In the genomic region with DNA sequence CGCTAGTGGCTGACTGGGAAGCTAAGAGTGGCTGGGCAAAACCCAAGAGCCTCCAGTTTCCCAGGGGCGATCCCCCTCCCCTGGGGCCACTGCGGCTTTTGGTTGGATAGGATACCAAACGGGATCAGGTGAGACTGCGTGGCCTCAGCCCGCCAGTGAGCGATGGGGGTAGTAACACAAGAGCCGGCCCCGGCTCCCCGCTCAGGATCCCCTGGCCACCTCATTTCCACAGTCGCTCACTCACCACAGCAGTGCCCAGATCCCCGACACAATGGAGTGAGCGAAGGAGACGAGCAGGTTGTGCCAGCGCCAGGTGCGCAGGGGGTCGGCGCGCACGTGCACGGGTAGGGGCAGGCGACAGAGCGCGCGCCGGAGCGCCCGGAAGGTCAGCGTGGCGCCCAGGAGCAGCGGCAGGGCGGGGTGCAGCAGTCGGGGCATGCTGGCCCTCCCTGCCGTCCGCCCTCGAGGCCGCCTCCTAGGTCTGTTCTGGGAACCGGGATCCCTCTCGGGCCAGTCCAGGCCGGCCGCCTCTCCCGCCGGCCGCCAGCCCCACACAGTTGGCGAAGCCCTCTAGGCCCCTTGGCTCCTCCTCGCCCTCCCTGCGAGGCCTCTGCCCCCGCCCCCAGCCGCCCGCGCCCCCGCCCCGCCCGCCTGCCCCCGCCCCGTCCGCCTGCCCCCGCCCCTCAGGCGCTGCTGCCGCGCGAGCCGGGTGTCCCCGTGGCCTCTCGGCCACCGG, we compare ENCODE assay signal across 8 cellular contexts. TPM values are rescaled to one million over a fixed set of nuclear protein-coding genes. Genes with fewer than 3 reads are reported as not detected.
DNase-seq lines count a peak whose midpoint lies in the region; ATAC-seq and TF ChIP-seq lines count a peak whose summit lies in the region.

A gene with protein sequence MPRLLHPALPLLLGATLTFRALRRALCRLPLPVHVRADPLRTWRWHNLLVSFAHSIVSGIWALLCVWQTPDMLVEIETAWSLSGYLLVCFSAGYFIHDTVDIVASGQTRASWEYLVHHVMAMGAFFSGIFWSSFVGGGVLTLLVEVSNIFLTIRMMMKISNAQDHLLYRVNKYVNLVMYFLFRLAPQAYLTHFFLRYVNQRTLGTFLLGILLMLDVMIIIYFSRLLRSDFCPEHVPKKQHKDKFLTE (minus strand): TSS at position 574 of the 736 bp plus-strand sequence. CDS start 136 bp downstream, at position 438.

- peak within 1 kb of the TSS; percentile 89 for H3K4me3 Mint-ChIP-seq in Calu3 (ENCODE audit: low read depth, unreplicated experiment)
- peak within 1 kb of the TSS; percentile 95 to 96 for H3K4me3 Mint-ChIP-seq in H9
- H3K4me3 Mint-ChIP-seq in activated B cell treated with CpG ODN at 0.5 μM for 24 hours = peak within 1 kb of the TSS; percentile 95
- peak within 1 kb of the TSS; percentile 99 for H3K4me3 Mint-ChIP-seq in stimulated activated effector memory CD8-positive, alpha-beta T cell treated with anti-CD3 and anti-CD28 coated beads, Interleukin-12 subunit alpha, Interleukin-12 subunit beta, amount 100 ng/mL, for 72 hours

- peak; percentile 16 for ATAC-seq in activated B cell treated with CpG ODN at 0.5 μM for 24 hours (ENCODE audit: low read depth)
- ATAC-seq in right lobe of liver = peak; percentile 21 to 57 (median 46)
- peak; percentile 52 for ATAC-seq in stimulated activated effector memory CD8-positive, alpha-beta T cell treated with anti-CD3 and anti-CD28 coated beads, Interleukin-12 subunit alpha, Interleukin-12 subunit beta, amount 100 ng/mL, for 72 hours
- ATAC-seq in GM18873 (IDR thresholded peaks at IDR 0.05; ENCODE audit: low FRiP score, unreplicated experiment) = no peak

- peaks cover 7% of the 10 kb centered on the region; the same call in 1 of the 2 replicates for H3K79me2 ChIP-seq in H9 (ENCODE audit: insufficient read depth, low read length)

- no peak within 1 kb of the TSS; the same call in 1 of the 2 replicates for H3K4ac ChIP-seq in H9 (ENCODE audit: low read depth, low read length)

- H3K4me2 ChIP-seq in H9 (ENCODE audit: insufficient read depth, insufficient read length, low read length) = peak within 1 kb of the TSS; percentile 79

- H3K4me1 Mint-ChIP-seq in Calu3 (ENCODE audit: low read depth, unreplicated experiment) (peaks cover 37% of the 10 kb centered on the region), H9 (peaks cover 34 to 48% of the 10 kb centered on the region in 2 experiments), activated B cell treated with CpG ODN at 0.5 μM for 24 hours (peaks cover 77% of the 10 kb centered on the region)
- peaks cover 68% of the 10 kb centered on the region for H3K4me1 Mint-ChIP-seq in stimulated activated effector memory CD8-positive, alpha-beta T cell treated with anti-CD3 and anti-CD28 coated beads, Interleukin-12 subunit alpha, Interleukin-12 subunit beta, amount 100 ng/mL, for 72 hours

- no peaks in the 10 kb centered on the region for H4K20me1 ChIP-seq in H9 (ENCODE audit: control insufficient read depth, insufficient read depth, insufficient read length)

- CTCF ChIA-PET in Calu3 (lab: Charles Lee) = interaction anchor here (0.6 to 4.8 kb wide), 9 partner anchors 23 to 392 kb away, joined by 3 to 228 read pairs (median 14); partner anchors contain the start of gene PHF12
- CTCF ChIA-PET in activated B cell treated with CpG ODN at 0.5 μM for 24 hours (lab: Charles Lee) = interaction anchor here (0.9 to 6.1 kb wide), 21 partner anchors 15 to 228 kb away, joined by 3 to 545 read pairs (median 11); partner anchors contain the start of genes DHRS13, FAM222B, FLOT2 and PHF12

- H3K14ac ChIP-seq in H9 (ENCODE audit: insufficient read depth, low read length) = peak within 1 kb of the TSS; percentile 95

- H3K23ac ChIP-seq in H9 (ENCODE audit: insufficient read length, low read depth, low read length) = no peak within 1 kb of the TSS

- peak within 1 kb of the TSS; percentile 92 for H3K9ac ChIP-seq in H9 (ENCODE audit: extremely low read depth, insufficient read length, low read length)

- intact Hi-C loops in Calu3 (cut with micrococcal nuclease; ENCODE audit: unreplicated experiment) = loop anchor here (10.0 kb wide), 3 partner anchors 79 to 389 kb away; no protein-coding TSS in a partner anchor
- intact Hi-C loops in activated B cell treated with CpG ODN at 0.5 μM for 24 hours (cut with micrococcal nuclease) = loop anchor here (1.0 to 5.0 kb wide), 3 partner anchors 15 to 841 kb away; partner anchors contain the start of genes ABHD15, PROCA1 and TP53I13
- intact Hi-C loops in right lobe of liver (cut with DNase I) = no loop called here

- no peaks in the 10 kb centered on the region for H3K27me3 Mint-ChIP-seq in Calu3 (ENCODE audit: unreplicated experiment)
- no peaks in the 10 kb centered on the region; the same call in 1 of the 2 replicates for H3K27me3 Mint-ChIP-seq in H9 (ENCODE audit: low read depth)
- no peaks in the 10 kb centered on the region for H3K27me3 Mint-ChIP-seq in activated B cell treated with CpG ODN at 0.5 μM for 24 hours

- H3K36me3 ChIP-seq in right lobe of liver = peaks cover 6 to 36% (median 23%) of the 10 kb centered on the region in 4 donors

- no peak within 1 kb of the TSS for H2BK15ac ChIP-seq in H9 (ENCODE audit: low read depth, low read length)

- H4K5ac ChIP-seq in H9 (ENCODE audit: insufficient read length, low read depth, low read length) = peak within 1 kb of the TSS; percentile 85

- no peaks in the 10 kb centered on the region for H3K27me3 ChIP-seq in H9 (ENCODE audit: insufficient read depth, low read length)
- no peaks in the 10 kb centered on the region for H3K27me3 ChIP-seq in right lobe of liver

- H2AK5ac ChIP-seq in H9 (ENCODE audit: insufficient read length, low read length) = no peak within 1 kb of the TSS

- WGBS in H9 (ENCODE audit: extremely low coverage, insufficient read length, low lambda C conversion rate) = no CpG with 5 or more reads among the region's 66 CpGs
- 1% methylated on average over 16 of the region's 66 CpGs for WGBS in right lobe of liver (ENCODE audit: insufficient coverage, low coverage, low lambda C conversion rate, missing lambda C conversion rate)

- H3K36me3 Mint-ChIP-seq in Calu3 (ENCODE audit: insufficient read depth, unreplicated experiment) (peaks cover 84% of the 10 kb centered on the region), H9 (ENCODE audit: insufficient read depth in 1 of 3, low read depth in 3 of 3) (peaks cover 34 to 45% (median 38%) of the 10 kb centered on the region in 3 experiments; a peak in 6 of 7 replicates), activated B cell treated with CpG ODN at 0.5 μM for 24 hours (ENCODE audit: low read depth) (peaks cover 50% of the 10 kb centered on the region)
- peaks cover 83% of the 10 kb centered on the region for H3K36me3 Mint-ChIP-seq in stimulated activated effector memory CD8-positive, alpha-beta T cell treated with anti-CD3 and anti-CD28 coated beads, Interleukin-12 subunit alpha, Interleukin-12 subunit beta, amount 100 ng/mL, for 72 hours

- peak within 1 kb of the TSS; percentile 94 for H3K18ac ChIP-seq in H9 (ENCODE audit: insufficient read length, low read depth, low read length)

- H3K27ac Mint-ChIP-seq in Calu3 (ENCODE audit: unreplicated experiment) = peak within 1 kb of the TSS; percentile 99
- H3K27ac Mint-ChIP-seq in H9 = peak within 1 kb of the TSS; percentile 99 to 100 (median 99)
- peak within 1 kb of the TSS; percentile 99 for H3K27ac Mint-ChIP-seq in activated B cell treated with CpG ODN at 0.5 μM for 24 hours
- peak within 1 kb of the TSS; percentile 100 for H3K27ac Mint-ChIP-seq in stimulated activated effector memory CD8-positive, alpha-beta T cell treated with anti-CD3 and anti-CD28 coated beads, Interleukin-12 subunit alpha, Interleukin-12 subunit beta, amount 100 ng/mL, for 72 hours

- peaks cover 3% of the 10 kb centered on the region for H3K79me1 ChIP-seq in H9 (ENCODE audit: insufficient read depth, low read depth, low read length, poor library complexity, severe bottlenecking)

- peak within 1 kb of the TSS; percentile 88 for H2BK120ac ChIP-seq in H9 (ENCODE audit: low read depth, low read length, poor library complexity, severe bottlenecking)

- H2BK12ac ChIP-seq in H9 (ENCODE audit: insufficient read length, low read depth, low read length) = peak within 1 kb of the TSS; percentile 26

- TF ChIP-seq CTCF in Calu3 (IDR thresholded peaks at IDR 0.05; ENCODE audit: unreplicated experiment) (no peak), H9 (conservative IDR thresholded peaks at IDR 0.05) (no peak), activated B cell treated with CpG ODN at 0.5 μM for 24 hours (IDR thresholded peaks at IDR 0.05) (no peak), right lobe of liver (IDR thresholded peaks at IDR 0.05) (no peak)

- no peaks in the 10 kb centered on the region for H3K9me3 ChIP-seq in H9 (ENCODE audit: control insufficient read depth, low read depth, low read length)
- H3K9me3 ChIP-seq in right lobe of liver = no peaks in the 10 kb centered on the region

- H2BK5ac ChIP-seq in H9 (ENCODE audit: insufficient read length, low read length) = peak within 1 kb of the TSS; percentile 71

- H2BK20ac ChIP-seq in H9 (ENCODE audit: low read depth, low read length, poor library complexity, severe bottlenecking) = no peak within 1 kb of the TSS

- POLR2A ChIA-PET in activated B cell treated with CpG ODN at 0.5 μM for 24 hours (lab: Charles Lee) = interaction anchor here (0.7 to 18.0 kb wide), 27 partner anchors 9 to 386 kb away, joined by 3 to 2384 read pairs (median 16); partner anchors contain the start of genes BLTP2, DHRS13, FAM222B and FLOT2

- H3T11ph ChIP-seq in H9 (ENCODE audit: low read length) = no peak within 1 kb of the TSS

- H3K27ac ChIP-seq in H9 (ENCODE audit: insufficient read length, low read depth, low read length) (peak within 1 kb of the TSS; percentile 92), right lobe of liver (peak within 1 kb of the TSS; percentile 86 to 90 (median 88))

- no TSS peak for BruUV-seq in Calu3 (replicated peaks; lab: Mats Ljungman, UMichigan)

- no peak within 1 kb of the TSS for H4K91ac ChIP-seq in H9 (ENCODE audit: insufficient read length, low read depth, low read length)

- H3K4me1 ChIP-seq in H9 (ENCODE audit: insufficient read depth, low read length) (0 out of 2 replicates have a peak, but pooled peaks cover 7% of the 10 kb centered on the region), right lobe of liver (peaks cover 0 to 19% (median 9%) of the 10 kb centered on the region in 4 donors)

- peak within 1 kb of the TSS; percentile 70 to 78 (median 74) for H3K4me3 ChIP-seq in right lobe of liver

- no peak within 1 kb of the TSS for H3K56ac ChIP-seq in H9 (ENCODE audit: insufficient read length, low read depth, low read length)

- no peak within 1 kb of the TSS for H2AFZ ChIP-seq in H9 (ENCODE audit: low read length)

- TF ChIP-seq POLR2A in right lobe of liver (IDR thresholded peaks at IDR 0.05) = peak; percentile 47

- H3K9me3 Mint-ChIP-seq in Calu3 (ENCODE audit: low read depth, unreplicated experiment) = no peaks in the 10 kb centered on the region
- H3K9me3 Mint-ChIP-seq in H9 = no peaks in the 10 kb centered on the region; a peak in 2 of 5 replicates
- no peaks in the 10 kb centered on the region for H3K9me3 Mint-ChIP-seq in activated B cell treated with CpG ODN at 0.5 μM for 24 hours
- no peaks in the 10 kb centered on the region for H3K9me3 Mint-ChIP-seq in stimulated activated effector memory CD8-positive, alpha-beta T cell treated with anti-CD3 and anti-CD28 coated beads, Interleukin-12 subunit alpha, Interleukin-12 subunit beta, amount 100 ng/mL, for 72 hours

- H4K8ac ChIP-seq in H9 (replicated peaks; ENCODE audit: insufficient read length, low read depth, low read length) = no peak within 1 kb of the TSS

- peaks cover 20% of the 10 kb centered on the region for H3K23me2 ChIP-seq in H9 (ENCODE audit: insufficient read length, low read depth, low read length, poor library complexity, severe bottlenecking)

- DNase-seq in Calu3 = peak; percentile 76
- peak; percentile 95 for DNase-seq in H9
- peak; percentile 53 for DNase-seq in NCI-H2196 treated with DMSO at 0.1 percent for 48 hours (lab: John Stamatoyannopoulos, UW; ENCODE audit: unreplicated experiment)
- peak; percentile 39 for DNase-seq in activated B cell treated with CpG ODN at 0.5 μM for 24 hours
- DNase-seq in cortex of kidney (lab: John Stamatoyannopoulos, UW) = peak; percentile 48
- peak; percentile 81 for DNase-seq in right lobe of liver
- peak; percentile 76 to 95 for DNase-seq in stimulated activated effector memory CD8-positive, alpha-beta T cell treated with anti-CD3 and anti-CD28 coated beads, Interleukin-12 subunit alpha, Interleukin-12 subunit beta, amount 100 ng/mL, for 72 hours (ENCODE audit: low spot score in 2 of 2)

RNA-seq across cellular contexts. Expression of the gene that starts here (rescaled TPM):
- total RNA-seq in Calu3 (2022) (44.9 and 49.3 TPM in 2 replicates), H9 (2021) (46.4 and 50.7 TPM in 2 replicates), activated B cell treated with CpG ODN at 0.5 μM for 24 hours (40.7 and 41.0 TPM in 2 replicates), right lobe of liver (10 to 100 TPM in 1 of 6 experiments, 1 to 10 TPM in 5; 2.9 to 11.0 (median 7.0) TPM)

Comparison
In these comparisons a context has a peak if more than half of its experiments do, and no peak if none do; other contexts are left out.
1. DNase-seq: peak in every context shown above with its lines; median percentile 95 in H9; 86 in stimulated activated effector memory CD8-positive, alpha-beta T cell treated with anti-CD3 and anti-CD28 coated beads, Interleukin-12 subunit alpha, Interleukin-12 subunit beta, amount 100 ng/mL, for 72 hours; 81 in right lobe of liver; 76 in Calu3; 53 in NCI-H2196 treated with DMSO at 0.1 percent for 48 hours; 48 in cortex of kidney; 39 in activated B cell treated with CpG ODN at 0.5 μM for 24 hours.
2. intact Hi-C loops: an anchor here in Calu3 (10.0 kb wide) and activated B cell treated with CpG ODN at 0.5 μM for 24 hours (1.0 to 5.0 kb wide); none called in right lobe of liver.